In the genomic region with DNA sequence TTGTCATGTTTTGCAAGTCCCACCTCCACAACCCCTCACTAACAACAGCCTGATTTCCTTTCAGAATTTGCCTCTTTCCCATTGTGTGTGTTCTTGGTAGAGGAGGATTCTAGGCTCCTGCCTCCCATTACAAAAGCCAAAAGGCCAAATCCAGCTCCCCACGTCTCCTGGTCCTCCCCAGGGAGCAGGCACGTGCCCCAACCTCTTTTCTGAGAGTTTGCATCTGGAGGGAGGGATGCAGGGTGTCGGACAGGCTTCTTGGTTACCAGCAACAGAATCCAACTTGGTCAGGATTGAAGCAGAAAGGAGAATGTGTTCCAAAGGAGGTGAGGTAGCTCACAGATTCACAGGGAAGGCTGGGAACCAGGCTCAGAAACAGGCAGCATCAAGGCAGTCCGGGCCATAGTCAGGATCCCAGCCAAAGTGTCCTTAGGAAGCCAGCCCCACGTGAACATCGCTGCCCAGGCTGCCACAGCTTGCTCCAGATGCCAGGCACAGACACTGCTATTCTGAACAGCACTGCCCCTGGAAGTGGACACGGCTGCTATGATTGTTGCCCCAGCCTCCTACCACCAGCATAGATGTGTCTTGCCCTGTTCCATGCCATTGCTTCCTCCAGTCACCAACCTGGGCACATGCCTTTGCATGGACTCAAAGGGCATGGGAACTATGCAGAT, we compare ENCODE assay signal across 13 cellular contexts.
A peak's percentile ranks its signal among the peaks of the same experiment; 100 is the strongest.
DNase-seq lines count a peak whose midpoint lies in the region; ATAC-seq, FAIRE-seq and TF ChIP-seq lines count a peak whose summit lies in the region.
"Had no signal": no experiment of that assay in that cellular context is flagged by ENCODE, and none has a peak within 500 bp of the region (broad histone marks: within the 10 kb centered on the region; RNA-seq: fewer than 3 reads in every experiment).

No MANE protein-coding gene starts in this region.

- H3K4me1 ChIP-seq in fibroblast of lung (ENCODE audit: control insufficient read depth, extremely low read depth, insufficient read depth, low read length) (peaks cover 31% of the 10 kb centered on the region), mucosa of stomach (ENCODE audit: control insufficient read depth, insufficient read depth, low read length) (peaks cover 24% of the 10 kb centered on the region), thyroid gland (peaks cover 12 to 50% of the 10 kb centered on the region in 2 donors)

- peak overlapping the region; percentile 52 for H3K4me2 ChIP-seq in fibroblast of lung (ENCODE audit: extremely low read depth, insufficient read depth, low read length)

- H3K27ac ChIP-seq in fibroblast of lung (ENCODE audit: insufficient read depth, low read length) (peak overlapping the region; percentile 79), thyroid gland (peak overlapping the region; percentile 63 to 75 (median 74))

- FAIRE-seq in GM12892 (lab: Jason Lieb, UNC) (no peak), frontal cortex (lab: Jason Lieb, UNC) (no peak)

- DNase-seq in MG63: peak; percentile 50
- peak in 1 of 2 donors; percentile 5 for DNase-seq in fibroblast of lung (ENCODE audit: low read depth in 2 of 2)
- peak; percentile 52 to 63 for DNase-seq in thyroid gland
- no peak for DNase-seq in GM12892 (ENCODE audit: insufficient read length)
- DNase-seq in activated naive CD8-positive, alpha-beta T cell treated with anti-CD3 and anti-CD28 coated beads, Interleukin-2, amount 50 U/mL, for 24 hours: no peak
- DNase-seq in frontal cortex (ENCODE audit: low spot score in 2 of 2): no peak
- DNase-seq in RPMI8226: no peak
- DNase-seq: activated CD8-positive, alpha-beta memory T cell treated with anti-CD3 and anti-CD28 coated beads, Interleukin-2, amount 50 U/mL, for 4 hours; CD4-positive, CD25-positive, alpha-beta regulatory T cell; midbrain; NCI-H345; SHP77 had no signal

- no peak for ATAC-seq in activated naive CD8-positive, alpha-beta T cell treated with anti-CD3 and anti-CD28 coated beads, Interleukin-2, amount 50 U/mL, for 24 hours

- 58 to 68% methylated on average over 6 to 7 of the region's 7 CpGs for WGBS in thyroid gland, 2 donors

- H3K4me1 Mint-ChIP-seq in activated naive CD8-positive, alpha-beta T cell treated with anti-CD3 and anti-CD28 coated beads, Interleukin-2, amount 50 U/mL, for 24 hours: no peaks in the 10 kb centered on the region
- H3K4me1 Mint-ChIP-seq: CD4-positive, CD25-positive, alpha-beta regulatory T cell had no signal

- H3K9me3 Mint-ChIP-seq in activated naive CD8-positive, alpha-beta T cell treated with anti-CD3 and anti-CD28 coated beads, Interleukin-2, amount 50 U/mL, for 24 hours: no peaks in the 10 kb centered on the region
- H3K9me3 Mint-ChIP-seq: CD4-positive, CD25-positive, alpha-beta regulatory T cell had no signal

- H3K36me3 Mint-ChIP-seq in activated naive CD8-positive, alpha-beta T cell treated with anti-CD3 and anti-CD28 coated beads, Interleukin-2, amount 50 U/mL, for 24 hours (ENCODE audit: low read depth): no peaks in the 10 kb centered on the region
- H3K36me3 Mint-ChIP-seq: CD4-positive, CD25-positive, alpha-beta regulatory T cell had no signal

- intact Hi-C loops in thyroid gland (cut with DNase I): no loop called here

- H3K27me3 ChIP-seq in MG63 (no peaks in the 10 kb centered on the region), fibroblast of lung (ENCODE audit: control insufficient read depth, insufficient read depth, low read length) (peaks cover 3% of the 10 kb centered on the region), mucosa of stomach (ENCODE audit: control insufficient read depth, insufficient read depth, low read length) (peaks cover 3% of the 10 kb centered on the region), thyroid gland (no peaks in the 10 kb centered on the region)

- no peaks in the 10 kb centered on the region for H3K79me2 ChIP-seq in fibroblast of lung (ENCODE audit: control insufficient read depth, insufficient read depth, low read length)

- peak overlapping the region; percentile 13 for H3K9ac ChIP-seq in fibroblast of lung (ENCODE audit: insufficient read depth, low read length)
- H3K9ac ChIP-seq in mucosa of stomach (ENCODE audit: low read length): peak overlapping the region; percentile 7

- no peak overlapping the region for H3K27ac Mint-ChIP-seq in activated naive CD8-positive, alpha-beta T cell treated with anti-CD3 and anti-CD28 coated beads, Interleukin-2, amount 50 U/mL, for 24 hours
- H3K27ac Mint-ChIP-seq: CD4-positive, CD25-positive, alpha-beta regulatory T cell had no signal

- H3K27me3 Mint-ChIP-seq in activated naive CD8-positive, alpha-beta T cell treated with anti-CD3 and anti-CD28 coated beads, Interleukin-2, amount 50 U/mL, for 24 hours: peaks cover 8% of the 10 kb centered on the region

- H3K4me3 Mint-ChIP-seq in activated naive CD8-positive, alpha-beta T cell treated with anti-CD3 and anti-CD28 coated beads, Interleukin-2, amount 50 U/mL, for 24 hours: no peak overlapping the region
- H3K4me3 Mint-ChIP-seq: CD4-positive, CD25-positive, alpha-beta regulatory T cell had no signal

- H3K9me3 ChIP-seq in MG63: no peaks in the 10 kb centered on the region
- no peaks in the 10 kb centered on the region for H3K9me3 ChIP-seq in fibroblast of lung (ENCODE audit: control insufficient read depth, insufficient read depth, low read depth, low read length)
- no peaks in the 10 kb centered on the region for H3K9me3 ChIP-seq in mucosa of stomach (ENCODE audit: control insufficient read depth, low read length)
- H3K9me3 ChIP-seq in thyroid gland: no peaks in the 10 kb centered on the region

- H2AFZ ChIP-seq in fibroblast of lung (ENCODE audit: low read length): no peak overlapping the region

- TF ChIP-seq POLR2A in thyroid gland (IDR thresholded peaks at IDR 0.05): no peak
- TF ChIP-seq POLR2A in GM12892 (IDR thresholded peaks at IDR 0.05; ENCODE audit: low read depth, low read length): no peak

- H3K4me3 ChIP-seq in MG63: no peak overlapping the region
- no peak overlapping the region for H3K4me3 ChIP-seq in fibroblast of lung (replicated peaks in 1 of 4; ENCODE audit: control extremely low read depth in 1 of 4, insufficient read depth in 1 of 4, low read depth in 3 of 4, low read length in 4 of 4)
- H3K4me3 ChIP-seq in mucosa of stomach (ENCODE audit: low read length): no peak overlapping the region
- H3K4me3 ChIP-seq in thyroid gland (replicated peaks in 1 of 3): no peak overlapping the region

- H4K20me1 ChIP-seq in fibroblast of lung (ENCODE audit: control insufficient read depth, extremely low read depth, insufficient read depth, low read length): no peaks in the 10 kb centered on the region

- no peaks in the 10 kb centered on the region for H3K36me3 ChIP-seq in MG63
- H3K36me3 ChIP-seq in fibroblast of lung (ENCODE audit: control insufficient read depth, insufficient read depth, low read length): no peaks in the 10 kb centered on the region
- no peaks in the 10 kb centered on the region for H3K36me3 ChIP-seq in mucosa of stomach (ENCODE audit: control insufficient read depth, insufficient read depth, low read length)
- H3K36me3 ChIP-seq in thyroid gland: no peaks in the 10 kb centered on the region

- TF ChIP-seq CTCF in fibroblast of lung (conservative IDR thresholded peaks at IDR 0.05 in 1 of 2, IDR thresholded peaks at IDR 0.05 in 1 of 2; ENCODE audit: low read depth in 1 of 2, low read length in 2 of 2) (no peak), thyroid gland (IDR thresholded peaks at IDR 0.05) (no peak)

Comparison
In these comparisons a context has a peak if more than half of its experiments do, and no peak if none do; other contexts are left out.
1. DNase-seq: peak in MG63 (single experiment) and thyroid gland (2 of 2); none in GM12892 (single experiment), activated naive CD8-positive, alpha-beta T cell treated with anti-CD3 and anti-CD28 coated beads, Interleukin-2, amount 50 U/mL, for 24 hours (single experiment), frontal cortex (0 of 2) and RPMI8226 (single experiment).